1 cellular context compared by ENCODE assay signal in the genomic region with DNA sequence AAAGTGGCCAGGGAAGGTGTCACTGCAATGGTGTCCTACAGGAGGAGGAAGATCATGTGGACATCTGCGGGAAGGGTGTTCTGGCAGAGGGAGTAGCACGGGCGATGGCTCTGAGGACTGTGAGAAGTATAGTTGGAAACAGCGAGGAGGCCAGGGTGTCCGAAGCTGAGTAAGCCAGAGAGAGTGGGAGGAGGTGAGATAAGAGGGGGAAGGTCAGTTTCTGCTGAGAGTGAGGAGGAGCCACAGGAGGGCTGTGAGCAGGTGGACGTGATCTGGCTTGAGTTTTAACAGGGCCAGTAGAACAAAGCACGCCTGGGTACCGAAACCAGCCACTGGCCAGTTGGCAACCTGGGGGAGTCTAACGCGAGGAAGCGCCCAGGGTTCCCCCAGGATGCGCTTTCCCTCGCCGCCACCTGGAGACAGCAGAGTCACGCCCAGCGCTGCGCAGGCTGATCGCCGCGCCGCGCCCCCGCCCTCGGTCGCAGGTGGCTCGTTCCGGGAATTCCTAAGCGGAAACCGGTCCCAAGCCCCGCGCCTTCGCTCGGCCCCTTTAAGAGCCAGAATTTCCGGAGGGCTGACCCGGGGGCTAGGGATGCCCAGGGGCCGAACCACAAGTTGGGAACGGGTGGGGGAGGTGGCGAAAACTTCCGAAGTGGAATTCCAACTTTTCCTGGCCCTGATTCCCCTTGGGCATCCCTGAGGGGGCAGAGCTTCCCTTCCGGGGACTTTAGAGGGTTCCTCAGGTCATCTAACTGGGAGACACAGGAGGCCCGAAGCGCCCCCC.
TF ChIP-seq lines count a peak whose summit lies in the region.

No MANE protein-coding gene starts in this region.

TF ChIP-seq in GM12878, 131 proteins besides CTCF, POLR2A, EP300 and RAD21 (continued from another document and continues in another):
- TF ChIP-seq, protein P1, sequence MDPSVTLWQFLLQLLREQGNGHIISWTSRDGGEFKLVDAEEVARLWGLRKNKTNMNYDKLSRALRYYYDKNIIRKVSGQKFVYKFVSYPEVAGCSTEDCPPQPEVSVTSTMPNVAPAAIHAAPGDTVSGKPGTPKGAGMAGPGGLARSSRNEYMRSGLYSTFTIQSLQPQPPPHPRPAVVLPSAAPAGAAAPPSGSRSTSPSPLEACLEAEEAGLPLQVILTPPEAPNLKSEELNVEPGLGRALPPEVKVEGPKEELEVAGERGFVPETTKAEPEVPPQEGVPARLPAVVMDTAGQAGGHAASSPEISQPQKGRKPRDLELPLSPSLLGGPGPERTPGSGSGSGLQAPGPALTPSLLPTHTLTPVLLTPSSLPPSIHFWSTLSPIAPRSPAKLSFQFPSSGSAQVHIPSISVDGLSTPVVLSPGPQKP (IDR thresholded peaks at IDR 0.05; ENCODE audit: low read depth, low read length): no peak
- TF ChIP-seq MTA2 (IDR thresholded peaks at IDR 0.05; ENCODE audit: low read depth): no peak; the same call in 1 of the 2 replicates
- TF ChIP-seq, protein P2, sequence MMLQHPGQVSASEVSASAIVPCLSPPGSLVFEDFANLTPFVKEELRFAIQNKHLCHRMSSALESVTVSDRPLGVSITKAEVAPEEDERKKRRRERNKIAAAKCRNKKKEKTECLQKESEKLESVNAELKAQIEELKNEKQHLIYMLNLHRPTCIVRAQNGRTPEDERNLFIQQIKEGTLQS (IDR thresholded peaks at IDR 0.05; ENCODE audit: borderline replicate concordance, extremely low read depth, low read depth, low read length): no peak
- TF ChIP-seq, protein P3, sequence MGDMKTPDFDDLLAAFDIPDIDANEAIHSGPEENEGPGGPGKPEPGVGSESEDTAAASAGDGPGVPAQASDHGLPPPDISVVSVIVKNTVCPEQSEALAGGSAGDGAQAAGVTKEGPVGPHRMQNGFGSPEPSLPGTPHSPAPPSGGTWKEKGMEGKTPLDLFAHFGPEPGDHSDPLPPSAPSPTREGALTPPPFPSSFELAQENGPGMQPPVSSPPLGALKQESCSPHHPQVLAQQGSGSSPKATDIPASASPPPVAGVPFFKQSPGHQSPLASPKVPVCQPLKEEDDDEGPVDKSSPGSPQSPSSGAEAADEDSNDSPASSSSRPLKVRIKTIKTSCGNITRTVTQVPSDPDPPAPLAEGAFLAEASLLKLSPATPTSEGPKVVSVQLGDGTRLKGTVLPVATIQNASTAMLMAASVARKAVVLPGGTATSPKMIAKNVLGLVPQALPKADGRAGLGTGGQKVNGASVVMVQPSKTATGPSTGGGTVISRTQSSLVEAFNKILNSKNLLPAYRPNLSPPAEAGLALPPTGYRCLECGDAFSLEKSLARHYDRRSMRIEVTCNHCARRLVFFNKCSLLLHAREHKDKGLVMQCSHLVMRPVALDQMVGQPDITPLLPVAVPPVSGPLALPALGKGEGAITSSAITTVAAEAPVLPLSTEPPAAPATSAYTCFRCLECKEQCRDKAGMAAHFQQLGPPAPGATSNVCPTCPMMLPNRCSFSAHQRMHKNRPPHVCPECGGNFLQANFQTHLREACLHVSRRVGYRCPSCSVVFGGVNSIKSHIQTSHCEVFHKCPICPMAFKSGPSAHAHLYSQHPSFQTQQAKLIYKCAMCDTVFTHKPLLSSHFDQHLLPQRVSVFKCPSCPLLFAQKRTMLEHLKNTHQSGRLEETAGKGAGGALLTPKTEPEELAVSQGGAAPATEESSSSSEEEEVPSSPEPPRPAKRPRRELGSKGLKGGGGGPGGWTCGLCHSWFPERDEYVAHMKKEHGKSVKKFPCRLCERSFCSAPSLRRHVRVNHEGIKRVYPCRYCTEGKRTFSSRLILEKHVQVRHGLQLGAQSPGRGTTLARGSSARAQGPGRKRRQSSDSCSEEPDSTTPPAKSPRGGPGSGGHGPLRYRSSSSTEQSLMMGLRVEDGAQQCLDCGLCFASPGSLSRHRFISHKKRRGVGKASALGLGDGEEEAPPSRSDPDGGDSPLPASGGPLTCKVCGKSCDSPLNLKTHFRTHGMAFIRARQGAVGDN (IDR thresholded peaks at IDR 0.05): 0 out of 2 replicates have a peak, but pooled peaks have one; percentile 48
- TF ChIP-seq, protein P4, sequence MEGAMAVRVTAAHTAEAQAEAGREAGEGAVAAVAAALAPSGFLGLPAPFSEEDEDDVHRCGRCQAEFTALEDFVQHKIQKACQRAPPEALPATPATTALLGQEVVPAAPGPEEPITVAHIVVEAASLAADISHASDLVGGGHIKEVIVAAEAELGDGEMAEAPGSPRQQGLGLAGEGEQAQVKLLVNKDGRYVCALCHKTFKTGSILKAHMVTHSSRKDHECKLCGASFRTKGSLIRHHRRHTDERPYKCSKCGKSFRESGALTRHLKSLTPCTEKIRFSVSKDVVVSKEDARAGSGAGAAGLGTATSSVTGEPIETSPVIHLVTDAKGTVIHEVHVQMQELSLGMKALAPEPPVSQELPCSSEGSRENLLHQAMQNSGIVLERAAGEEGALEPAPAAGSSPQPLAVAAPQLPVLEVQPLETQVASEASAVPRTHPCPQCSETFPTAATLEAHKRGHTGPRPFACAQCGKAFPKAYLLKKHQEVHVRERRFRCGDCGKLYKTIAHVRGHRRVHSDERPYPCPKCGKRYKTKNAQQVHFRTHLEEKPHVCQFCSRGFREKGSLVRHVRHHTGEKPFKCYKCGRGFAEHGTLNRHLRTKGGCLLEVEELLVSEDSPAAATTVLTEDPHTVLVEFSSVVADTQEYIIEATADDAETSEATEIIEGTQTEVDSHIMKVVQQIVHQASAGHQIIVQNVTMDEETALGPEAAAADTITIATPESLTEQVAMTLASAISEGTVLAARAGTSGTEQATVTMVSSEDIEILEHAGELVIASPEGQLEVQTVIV (IDR thresholded peaks at IDR 0.05; ENCODE audit: borderline replicate concordance, partially characterized antibody): no peak
- no peak for TF ChIP-seq SPI1 (IDR thresholded peaks at IDR 0.05; ENCODE audit: borderline replicate concordance, insufficient read depth, low read depth, low read length)
- TF ChIP-seq PAX8 (IDR thresholded peaks at IDR 0.05): no peak
- no peak for TF ChIP-seq ASH2L (IDR thresholded peaks at IDR 0.05; ENCODE audit: borderline replicate concordance, low read depth)
- TF ChIP-seq, protein P5, sequence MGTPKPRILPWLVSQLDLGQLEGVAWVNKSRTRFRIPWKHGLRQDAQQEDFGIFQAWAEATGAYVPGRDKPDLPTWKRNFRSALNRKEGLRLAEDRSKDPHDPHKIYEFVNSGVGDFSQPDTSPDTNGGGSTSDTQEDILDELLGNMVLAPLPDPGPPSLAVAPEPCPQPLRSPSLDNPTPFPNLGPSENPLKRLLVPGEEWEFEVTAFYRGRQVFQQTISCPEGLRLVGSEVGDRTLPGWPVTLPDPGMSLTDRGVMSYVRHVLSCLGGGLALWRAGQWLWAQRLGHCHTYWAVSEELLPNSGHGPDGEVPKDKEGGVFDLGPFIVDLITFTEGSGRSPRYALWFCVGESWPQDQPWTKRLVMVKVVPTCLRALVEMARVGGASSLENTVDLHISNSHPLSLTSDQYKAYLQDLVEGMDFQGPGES (IDR thresholded peaks at IDR 0.05): no peak
- TF ChIP-seq, protein P6, sequence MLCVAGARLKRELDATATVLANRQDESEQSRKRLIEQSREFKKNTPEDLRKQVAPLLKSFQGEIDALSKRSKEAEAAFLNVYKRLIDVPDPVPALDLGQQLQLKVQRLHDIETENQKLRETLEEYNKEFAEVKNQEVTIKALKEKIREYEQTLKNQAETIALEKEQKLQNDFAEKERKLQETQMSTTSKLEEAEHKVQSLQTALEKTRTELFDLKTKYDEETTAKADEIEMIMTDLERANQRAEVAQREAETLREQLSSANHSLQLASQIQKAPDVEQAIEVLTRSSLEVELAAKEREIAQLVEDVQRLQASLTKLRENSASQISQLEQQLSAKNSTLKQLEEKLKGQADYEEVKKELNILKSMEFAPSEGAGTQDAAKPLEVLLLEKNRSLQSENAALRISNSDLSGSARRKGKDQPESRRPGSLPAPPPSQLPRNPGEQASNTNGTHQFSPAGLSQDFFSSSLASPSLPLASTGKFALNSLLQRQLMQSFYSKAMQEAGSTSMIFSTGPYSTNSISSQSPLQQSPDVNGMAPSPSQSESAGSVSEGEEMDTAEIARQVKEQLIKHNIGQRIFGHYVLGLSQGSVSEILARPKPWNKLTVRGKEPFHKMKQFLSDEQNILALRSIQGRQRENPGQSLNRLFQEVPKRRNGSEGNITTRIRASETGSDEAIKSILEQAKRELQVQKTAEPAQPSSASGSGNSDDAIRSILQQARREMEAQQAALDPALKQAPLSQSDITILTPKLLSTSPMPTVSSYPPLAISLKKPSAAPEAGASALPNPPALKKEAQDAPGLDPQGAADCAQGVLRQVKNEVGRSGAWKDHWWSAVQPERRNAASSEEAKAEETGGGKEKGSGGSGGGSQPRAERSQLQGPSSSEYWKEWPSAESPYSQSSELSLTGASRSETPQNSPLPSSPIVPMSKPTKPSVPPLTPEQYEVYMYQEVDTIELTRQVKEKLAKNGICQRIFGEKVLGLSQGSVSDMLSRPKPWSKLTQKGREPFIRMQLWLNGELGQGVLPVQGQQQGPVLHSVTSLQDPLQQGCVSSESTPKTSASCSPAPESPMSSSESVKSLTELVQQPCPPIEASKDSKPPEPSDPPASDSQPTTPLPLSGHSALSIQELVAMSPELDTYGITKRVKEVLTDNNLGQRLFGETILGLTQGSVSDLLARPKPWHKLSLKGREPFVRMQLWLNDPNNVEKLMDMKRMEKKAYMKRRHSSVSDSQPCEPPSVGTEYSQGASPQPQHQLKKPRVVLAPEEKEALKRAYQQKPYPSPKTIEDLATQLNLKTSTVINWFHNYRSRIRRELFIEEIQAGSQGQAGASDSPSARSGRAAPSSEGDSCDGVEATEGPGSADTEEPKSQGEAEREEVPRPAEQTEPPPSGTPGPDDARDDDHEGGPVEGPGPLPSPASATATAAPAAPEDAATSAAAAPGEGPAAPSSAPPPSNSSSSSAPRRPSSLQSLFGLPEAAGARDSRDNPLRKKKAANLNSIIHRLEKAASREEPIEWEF (IDR thresholded peaks at IDR 0.05; ENCODE audit: insufficient replicate concordance, low read depth, low read length): no peak
- no peak for TF ChIP-seq POLR2AphosphoS5 (IDR thresholded peaks at IDR 0.05; ENCODE audit: low read length)
- TF ChIP-seq JUNB (IDR thresholded peaks at IDR 0.05): no peak
- TF ChIP-seq BMI1 (IDR thresholded peaks at IDR 0.05; ENCODE audit: borderline replicate concordance): no peak
- 0 out of 2 replicates have a peak, but pooled peaks have one; percentile 20 for TF ChIP-seq RCOR1 (conservative IDR thresholded peaks at IDR 0.05; ENCODE audit: low read depth, low read length)
- peak; percentile 45; the same call in 1 of the 2 replicates for TF ChIP-seq FOXM1 (IDR thresholded peaks at IDR 0.05; ENCODE audit: low read depth, low read length)
- TF ChIP-seq HCFC1 (IDR thresholded peaks at IDR 0.05; ENCODE audit: low read length): no peak
- TF ChIP-seq PML (IDR thresholded peaks at IDR 0.05; ENCODE audit: low read length): peak; percentile 24; the same call in 1 of the 2 replicates
- peak; percentile 99 for TF ChIP-seq IKZF1 (conservative IDR thresholded peaks at IDR 0.05)
- no peak for TF ChIP-seq TCF7 (IDR thresholded peaks at IDR 0.05; ENCODE audit: borderline replicate concordance)
- peak; percentile 45; the same call in 1 of the 2 replicates for TF ChIP-seq PAX5 (IDR thresholded peaks at IDR 0.05; ENCODE audit: borderline replicate concordance, low read depth, low read length)
- TF ChIP-seq, protein P7, sequence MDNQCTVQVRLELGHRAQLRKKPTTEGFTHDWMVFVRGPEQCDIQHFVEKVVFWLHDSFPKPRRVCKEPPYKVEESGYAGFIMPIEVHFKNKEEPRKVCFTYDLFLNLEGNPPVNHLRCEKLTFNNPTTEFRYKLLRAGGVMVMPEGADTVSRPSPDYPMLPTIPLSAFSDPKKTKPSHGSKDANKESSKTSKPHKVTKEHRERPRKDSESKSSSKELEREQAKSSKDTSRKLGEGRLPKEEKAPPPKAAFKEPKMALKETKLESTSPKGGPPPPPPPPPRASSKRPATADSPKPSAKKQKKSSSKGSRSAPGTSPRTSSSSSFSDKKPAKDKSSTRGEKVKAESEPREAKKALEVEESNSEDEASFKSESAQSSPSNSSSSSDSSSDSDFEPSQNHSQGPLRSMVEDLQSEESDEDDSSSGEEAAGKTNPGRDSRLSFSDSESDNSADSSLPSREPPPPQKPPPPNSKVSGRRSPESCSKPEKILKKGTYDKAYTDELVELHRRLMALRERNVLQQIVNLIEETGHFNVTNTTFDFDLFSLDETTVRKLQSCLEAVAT (IDR thresholded peaks at IDR 0.05): peak; percentile 93
- TF ChIP-seq, protein P8, sequence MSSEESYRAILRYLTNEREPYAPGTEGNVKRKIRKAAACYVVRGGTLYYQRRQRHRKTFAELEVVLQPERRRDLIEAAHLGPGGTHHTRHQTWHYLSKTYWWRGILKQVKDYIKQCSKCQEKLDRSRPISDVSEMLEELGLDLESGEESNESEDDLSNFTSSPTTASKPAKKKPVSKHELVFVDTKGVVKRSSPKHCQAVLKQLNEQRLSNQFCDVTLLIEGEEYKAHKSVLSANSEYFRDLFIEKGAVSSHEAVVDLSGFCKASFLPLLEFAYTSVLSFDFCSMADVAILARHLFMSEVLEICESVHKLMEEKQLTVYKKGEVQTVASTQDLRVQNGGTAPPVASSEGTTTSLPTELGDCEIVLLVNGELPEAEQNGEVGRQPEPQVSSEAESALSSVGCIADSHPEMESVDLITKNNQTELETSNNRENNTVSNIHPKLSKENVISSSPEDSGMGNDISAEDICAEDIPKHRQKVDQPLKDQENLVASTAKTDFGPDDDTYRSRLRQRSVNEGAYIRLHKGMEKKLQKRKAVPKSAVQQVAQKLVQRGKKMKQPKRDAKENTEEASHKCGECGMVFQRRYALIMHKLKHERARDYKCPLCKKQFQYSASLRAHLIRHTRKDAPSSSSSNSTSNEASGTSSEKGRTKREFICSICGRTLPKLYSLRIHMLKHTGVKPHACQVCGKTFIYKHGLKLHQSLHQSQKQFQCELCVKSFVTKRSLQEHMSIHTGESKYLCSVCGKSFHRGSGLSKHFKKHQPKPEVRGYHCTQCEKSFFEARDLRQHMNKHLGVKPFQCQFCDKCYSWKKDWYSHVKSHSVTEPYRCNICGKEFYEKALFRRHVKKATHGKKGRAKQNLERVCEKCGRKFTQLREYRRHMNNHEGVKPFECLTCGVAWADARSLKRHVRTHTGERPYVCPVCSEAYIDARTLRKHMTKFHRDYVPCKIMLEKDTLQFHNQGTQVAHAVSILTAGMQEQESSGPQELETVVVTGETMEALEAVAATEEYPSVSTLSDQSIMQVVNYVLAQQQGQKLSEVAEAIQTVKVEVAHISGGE (CRISPR knock-in tag; IDR thresholded peaks at IDR 0.05): no peak
- no peak for TF ChIP-seq SMAD1 (IDR thresholded peaks at IDR 0.05; ENCODE audit: low read depth, partially characterized antibody)
- TF ChIP-seq ZBED1 (IDR thresholded peaks at IDR 0.05; ENCODE audit: borderline replicate concordance): no peak
- TF ChIP-seq SMC3 (IDR thresholded peaks at IDR 0.05; ENCODE audit: borderline replicate concordance, low read length): peak; percentile 39; the same call in 1 of the 2 replicates
- TF ChIP-seq, protein P9, sequence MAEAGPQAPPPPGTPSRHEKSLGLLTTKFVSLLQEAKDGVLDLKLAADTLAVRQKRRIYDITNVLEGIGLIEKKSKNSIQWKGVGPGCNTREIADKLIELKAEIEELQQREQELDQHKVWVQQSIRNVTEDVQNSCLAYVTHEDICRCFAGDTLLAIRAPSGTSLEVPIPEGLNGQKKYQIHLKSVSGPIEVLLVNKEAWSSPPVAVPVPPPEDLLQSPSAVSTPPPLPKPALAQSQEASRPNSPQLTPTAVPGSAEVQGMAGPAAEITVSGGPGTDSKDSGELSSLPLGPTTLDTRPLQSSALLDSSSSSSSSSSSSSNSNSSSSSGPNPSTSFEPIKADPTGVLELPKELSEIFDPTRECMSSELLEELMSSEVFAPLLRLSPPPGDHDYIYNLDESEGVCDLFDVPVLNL (IDR thresholded peaks at IDR 0.05; ENCODE audit: low read depth, low read length): no peak
- TF ChIP-seq HDGF (IDR thresholded peaks at IDR 0.05): peak; percentile 92
- TF ChIP-seq MTA3 (IDR thresholded peaks at IDR 0.05; ENCODE audit: borderline replicate concordance, low read length): peak; percentile 38; the same call in 1 of the 2 replicates
- no peak for TF ChIP-seq TAF1 (IDR thresholded peaks at IDR 0.05; ENCODE audit: borderline replicate concordance, low read depth, low read length)
- TF ChIP-seq RFX5 (IDR thresholded peaks at IDR 0.05; ENCODE audit: low read depth, low read length): peak; percentile 73; the same call in 1 of the 2 replicates
- no peak for TF ChIP-seq CREM (IDR thresholded peaks at IDR 0.05; ENCODE audit: low read depth)
- TF ChIP-seq ESRRA (IDR thresholded peaks at IDR 0.05; ENCODE audit: low read length): no peak
